In the genomic region with DNA sequence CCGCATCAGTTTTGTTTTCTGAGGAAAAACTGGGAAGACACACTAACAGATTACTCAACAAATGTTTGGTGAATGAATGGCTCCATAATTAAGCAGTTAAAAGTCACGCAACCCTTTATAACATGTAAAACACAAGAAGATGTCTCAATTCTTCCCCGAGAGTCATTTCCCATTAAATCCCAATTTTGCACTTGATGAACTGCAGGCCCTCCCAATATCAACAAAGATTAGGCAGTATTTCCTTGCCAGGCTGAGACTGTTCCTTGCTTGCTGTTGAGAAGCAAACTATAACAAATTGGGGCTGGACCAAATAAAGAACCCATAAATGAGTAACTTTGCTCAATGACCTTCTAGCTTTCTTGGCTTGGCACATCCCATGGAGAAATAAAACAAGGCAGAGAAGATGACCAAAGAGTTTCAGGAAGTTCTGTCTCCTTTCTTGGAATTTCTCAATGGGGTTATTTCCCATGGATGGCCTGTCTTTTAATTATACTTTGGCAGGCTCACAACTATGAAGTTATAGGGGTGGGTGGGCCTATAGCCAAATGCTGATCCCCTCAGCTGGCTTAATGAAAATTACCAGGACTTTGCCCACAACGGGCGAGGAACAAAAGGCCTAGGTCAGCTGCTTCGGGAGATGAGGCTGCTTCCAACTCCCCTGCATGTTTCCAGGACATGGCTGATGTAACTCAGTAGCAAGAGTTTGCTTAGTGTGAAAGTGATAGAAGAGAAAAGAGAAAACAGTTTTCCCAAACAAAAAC, we compare ENCODE assay signal across 17 cellular contexts.
A peak's percentile ranks its signal among the peaks of the same experiment; 100 is the strongest.
DNase-seq lines count a peak whose midpoint lies in the region; ATAC-seq and TF ChIP-seq lines count a peak whose summit lies in the region.
"Had no signal": no experiment of that assay in that cellular context is flagged by ENCODE, and none has a peak within 500 bp of the region (broad histone marks: within the 10 kb centered on the region; RNA-seq: fewer than 3 reads in every experiment).

No MANE protein-coding gene starts in this region.

- CTCF ChIA-PET in OCI-LY7 (lab: Charles Lee; ENCODE audit: unreplicated experiment), result no interaction called here

- H3K4me3 ChIP-seq in skeletal muscle satellite cell (ENCODE audit: low read length) (no peak overlapping the region), OCI-LY7 (ENCODE audit: low read depth, low read length, poor library complexity, severe bottlenecking) (no peak overlapping the region)
- H3K4me3 ChIP-seq: upper lobe of right lung had no signal

- H3K4me1 ChIP-seq in skeletal muscle satellite cell (ENCODE audit: control insufficient read depth, insufficient read depth, low read length) (peaks cover 21% of the 10 kb centered on the region), OCI-LY7 (ENCODE audit: insufficient read depth, low read length, poor library complexity, severe bottlenecking) (no peaks in the 10 kb centered on the region)
- H3K4me1 ChIP-seq: upper lobe of right lung had no signal

- DNase-seq in ELR (ENCODE audit: low read depth), result peak; percentile 80
- peak; percentile 50 for DNase-seq in amniotic epithelial cell (ENCODE audit: low read depth)
- peak; percentile 40 for DNase-seq in Right ventricle myocardium superior
- DNase-seq in OCI-LY7 (ENCODE audit: low spot score), result no peak
- no peak for DNase-seq in NCI-H526 treated with DMSO at 0.1 percent for 48 hours (lab: John Stamatoyannopoulos, UW)
- DNase-seq in kidney glomerular epithelial cell (lab: John Stamatoyannopoulos, UW), result no peak
- DNase-seq in NCI-H1694 (lab: John Stamatoyannopoulos, UW), result no peak
- DNase-seq: activated CD8-positive, alpha-beta memory T cell treated with anti-CD3 and anti-CD28 coated beads, Interleukin-2, amount 10 ng/mL, durations not matched to agents 7 days and 5 days; activated naive CD4-positive, alpha-beta T cell treated with Interleukin-2 at 50 U/mL for 16 hours; cerebellar nuclear complex; DMS79 treated with DMSO at 0.1 percent for 48 hours; midbrain; NCI-H1417 treated with DMSO at 0.1 percent for 48 hours; posterior cingulate gyrus; upper lobe of right lung; WERI-Rb-1 had no signal

- no peaks in the 10 kb centered on the region for H3K9me2 ChIP-seq in OCI-LY7 (ENCODE audit: insufficient read depth, low read length)

- H3K27ac ChIP-seq in OCI-LY7 (ENCODE audit: low read depth, low read length, poor library complexity, severe bottlenecking), result no peak overlapping the region
- H3K27ac ChIP-seq: upper lobe of right lung, WERI-Rb-1 had no signal

- peak overlapping the region; percentile 26 for H3K9ac ChIP-seq in skeletal muscle satellite cell (ENCODE audit: low read depth, low read length)

- BruUV-seq in OCI-LY7 (replicated peaks; lab: Mats Ljungman, UMichigan), result no TSS peak

- H3K4me2 ChIP-seq in skeletal muscle satellite cell (ENCODE audit: low read length), result peak overlapping the region; percentile 44
- no peak overlapping the region for H3K4me2 ChIP-seq in OCI-LY7 (ENCODE audit: low read length)

- TF ChIP-seq CTCF in OCI-LY7 (conservative IDR thresholded peaks at IDR 0.05; ENCODE audit: low read length), result no peak

- H3K9me3 ChIP-seq in skeletal muscle satellite cell (replicated peaks; ENCODE audit: low read length) (no peaks in the 10 kb centered on the region), OCI-LY7 (ENCODE audit: low read length) (no peaks in the 10 kb centered on the region)
- H3K9me3 ChIP-seq: upper lobe of right lung had no signal

- POLR2A ChIA-PET in OCI-LY7 (lab: Charles Lee), result no interaction called here

- intact Hi-C loops in Right ventricle myocardium superior (cut with DNase I), result no loop called here
- intact Hi-C loops in OCI-LY7 (cut with micrococcal nuclease; ENCODE audit: unreplicated experiment), result no loop called here

- H3K27me3 ChIP-seq in skeletal muscle satellite cell (ENCODE audit: control insufficient read depth, insufficient read depth, low read length), result no peaks in the 10 kb centered on the region
- H3K27me3 ChIP-seq: upper lobe of right lung had no signal

- peak; percentile 75 for ATAC-seq in Right ventricle myocardium superior (ENCODE audit: poor library complexity)
- ATAC-seq: activated CD8-positive, alpha-beta memory T cell treated with anti-CD3 and anti-CD28 coated beads, Interleukin-2, amount 10 ng/mL, durations not matched to agents 7 days and 5 days; upper lobe of right lung had no signal

- no peaks in the 10 kb centered on the region for H4K20me1 ChIP-seq in OCI-LY7 (ENCODE audit: insufficient read depth, low read length)

- no peaks in the 10 kb centered on the region for H3K36me3 ChIP-seq in skeletal muscle satellite cell (ENCODE audit: insufficient read depth, low read length)
- H3K36me3 ChIP-seq in OCI-LY7 (ENCODE audit: insufficient read depth, low read length), result no peaks in the 10 kb centered on the region
- H3K36me3 ChIP-seq: upper lobe of right lung, WERI-Rb-1 had no signal

- no peak overlapping the region for H2AFZ ChIP-seq in OCI-LY7 (ENCODE audit: low read length)

- H3K79me2 ChIP-seq in OCI-LY7 (ENCODE audit: insufficient read depth, low read depth, low read length), result no peaks in the 10 kb centered on the region

Comparison
In these comparisons a context has a peak if more than half of its experiments do, and no peak if none do; other contexts are left out.
1. DNase-seq: peak in ELR (single experiment), amniotic epithelial cell (single experiment) and Right ventricle myocardium superior (single experiment); none in OCI-LY7 (single experiment), NCI-H526 treated with DMSO at 0.1 percent for 48 hours (single experiment), kidney glomerular epithelial cell (single experiment) and NCI-H1694 (single experiment).